ENCODE assay signal across 13 cellular contexts in genomic region chr20:58659841-58660240, GRCh38. TPM values are rescaled to one million over a fixed set of nuclear protein-coding genes. Genes with fewer than 3 reads are reported as not detected.
A peak's percentile ranks its signal among the peaks of the same experiment; 100 is the strongest.
DNase-seq lines count a peak whose midpoint lies in the region; ATAC-seq and TF ChIP-seq lines count a peak whose summit lies in the region.
"Had no signal": no experiment of that assay in that cellular context is flagged by ENCODE, and none has a peak within 500 bp of the region (broad histone marks: within the 10 kb centered on the region; RNA-seq: fewer than 3 reads in every experiment).

No MANE protein-coding gene starts in this region.

- H3K4me1 Mint-ChIP-seq in activated naive CD8-positive, alpha-beta T cell (ENCODE audit: low read depth): peaks cover 90% of the 10 kb centered on the region
- peaks cover 56 to 61% of the 10 kb centered on the region in 2 donors for H3K4me1 Mint-ChIP-seq in natural killer cell

- peaks cover 6% of the 10 kb centered on the region for H3K36me3 Mint-ChIP-seq in activated naive CD8-positive, alpha-beta T cell
- no peaks in the 10 kb centered on the region for H3K36me3 Mint-ChIP-seq in natural killer cell

- H3K4me3 Mint-ChIP-seq in activated naive CD8-positive, alpha-beta T cell: peak overlapping the region; percentile 81
- peak overlapping the region; percentile 55 for H3K4me3 Mint-ChIP-seq in natural killer cell

- no peaks in the 10 kb centered on the region for H3K27me3 Mint-ChIP-seq in activated naive CD8-positive, alpha-beta T cell
- H3K27me3 Mint-ChIP-seq in natural killer cell (ENCODE audit: low read depth in 2 of 2): no peaks in the 10 kb centered on the region

- in situ Hi-C loops in KBM-7 (cut with MboI; ENCODE audit: low pct_unique_long_range_greater_than_20kb, low sequenced_read_pairs): no loop called here

- DNase-seq in NCI-H748 (lab: John Stamatoyannopoulos, UW; ENCODE audit: unreplicated experiment): peak; percentile 46
- no peak for DNase-seq in NCI-H748 treated with DMSO at 0.1 percent for 48 hours (lab: John Stamatoyannopoulos, UW)
- peak; percentile 26 for DNase-seq in KBM-7
- DNase-seq in natural killer cell: no peak
- DNase-seq in HUDEP-2 (lab: John Stamatoyannopoulos, UW; ENCODE audit: unreplicated experiment in 76 of 76): no peak
- DNase-seq in kidney glomerular epithelial cell (lab: John Stamatoyannopoulos, UW): no peak
- no peak for DNase-seq in cortex of kidney (lab: John Stamatoyannopoulos, UW)
- DNase-seq: activated CD4-positive, CD25-positive, alpha-beta regulatory T cell treated with anti-CD3 and anti-CD28 coated beads, Interleukin-2, amount 50 U/mL, for 72 hours; NCI-H1092 treated with DMSO at 0.1 percent for 48 hours; pancreas; RPMI8226; stimulated activated CD4-positive, alpha-beta T cell treated with anti-CD3 and anti-CD28 coated beads, Interleukin-4, amount 100 ng/mL, for 24 hours had no signal

- H3K27ac Mint-ChIP-seq in activated naive CD8-positive, alpha-beta T cell: peak overlapping the region; percentile 93
- peak overlapping the region; percentile 86 to 90 for H3K27ac Mint-ChIP-seq in natural killer cell

- TF ChIP-seq CTCF in natural killer cell (IDR thresholded peaks at IDR 0.05): no peak

- no peak for ATAC-seq in natural killer cell

- intact Hi-C loops in natural killer cell (cut with micrococcal nuclease): loop anchor here (10.0 kb wide), 1 partner anchor 1055 kb away; no protein-coding TSS in a partner anchor

- H3K9me3 Mint-ChIP-seq in activated naive CD8-positive, alpha-beta T cell (ENCODE audit: low read depth): no peaks in the 10 kb centered on the region
- H3K9me3 Mint-ChIP-seq in natural killer cell: no peaks in the 10 kb centered on the region

RNA-seq across cellular contexts. Expression of gene STX16, which starts 8.8 kb away (rescaled TPM):
- 100 to 1,000 TPM; 136 to 146 (median 143) TPM for total RNA-seq in natural killer cell

RNA-seq across cellular contexts. Expression of gene NPEPL1, which starts 32.8 kb away (rescaled TPM):
- 10 to 100 TPM; 66.0 to 83.7 (median 68.4) TPM for total RNA-seq in natural killer cell

Comparison
In these comparisons a context has a peak if more than half of its experiments do, and no peak if none do; other contexts are left out.
1. DNase-seq: peak in NCI-H748 (single experiment) and KBM-7 (single experiment); none in NCI-H748 treated with DMSO at 0.1 percent for 48 hours (single experiment), natural killer cell (single experiment), HUDEP-2 (0 of 76), kidney glomerular epithelial cell (single experiment) and cortex of kidney (single experiment).